Comparison of ENCODE assay signal across 9 cellular contexts in the genomic region with DNA sequence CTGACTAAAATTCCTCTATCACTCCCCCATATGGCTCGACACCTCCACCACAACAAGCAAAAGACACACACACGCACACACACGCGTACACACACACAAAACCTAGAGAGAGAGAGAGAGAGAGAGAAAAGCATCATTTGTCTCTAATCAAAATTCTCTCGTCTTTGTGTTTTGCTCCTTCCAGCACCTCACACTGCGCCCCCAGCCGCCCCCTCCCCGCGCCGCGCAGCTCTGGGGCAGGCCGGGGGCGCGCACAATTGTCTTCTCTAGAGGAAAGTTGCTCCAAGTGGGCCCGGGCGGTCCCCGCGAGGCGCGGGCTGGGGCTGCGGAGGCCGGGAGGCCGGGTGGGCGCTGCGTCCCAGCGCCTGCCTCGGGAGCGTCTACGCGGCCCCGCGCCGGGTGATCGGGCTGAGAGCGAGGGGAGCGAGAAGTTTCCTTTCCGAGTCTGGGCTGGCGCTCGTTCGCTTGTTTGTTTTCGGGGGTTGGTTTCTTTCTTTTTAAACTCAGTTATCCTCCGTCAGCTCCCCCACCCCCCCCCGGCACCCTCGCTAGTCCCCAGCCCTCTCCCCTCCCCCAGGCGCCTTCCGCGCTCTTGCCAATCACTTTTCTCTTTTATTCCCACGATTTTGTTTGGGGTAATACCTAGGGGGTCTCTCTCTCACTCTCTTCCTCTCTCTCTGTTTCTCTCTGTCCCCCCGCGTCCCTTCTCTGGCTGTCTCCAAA. TPM values are rescaled to one million over a fixed set of nuclear protein-coding genes. Genes with fewer than 3 reads are reported as not detected.
DNase-seq lines count a peak whose midpoint lies in the region; ATAC-seq and TF ChIP-seq lines count a peak whose summit lies in the region.
"Had no signal": no experiment of that assay in that cellular context is flagged by ENCODE, and none has a peak within 500 bp of the region (broad histone marks: within the 10 kb centered on the region; RNA-seq: fewer than 3 reads in every experiment).

No MANE protein-coding gene starts in this region.

- peaks cover 31% of the 10 kb centered on the region for H4K20me1 ChIP-seq in GM23338 (replicated peaks; ENCODE audit: insufficient read depth)
- H4K20me1 ChIP-seq in OCI-LY7 (ENCODE audit: insufficient read depth, low read length) = peaks cover 20% of the 10 kb centered on the region; the same call in 1 of the 2 replicates

- H3K36me3 ChIP-seq in GM23338 (ENCODE audit: insufficient read depth) = no peaks in the 10 kb centered on the region
- H3K36me3 ChIP-seq in OCI-LY7 (ENCODE audit: insufficient read depth, low read length) = no peaks in the 10 kb centered on the region
- H3K36me3 ChIP-seq in body of pancreas (replicated peaks in 1 of 2; ENCODE audit: insufficient read depth in 1 of 2, low read depth in 2 of 2) = no peaks in the 10 kb centered on the region

- ATAC-seq in GM23338 = peak; percentile 31
- ATAC-seq in body of pancreas = no peak
- no peak for ATAC-seq in GM18511 (IDR thresholded peaks at IDR 0.05; ENCODE audit: unreplicated experiment)

- H2AFZ ChIP-seq in GM23338 (peak overlapping the region; percentile 93), OCI-LY7 (ENCODE audit: low read length) (0 out of 2 replicates have a peak overlapping the region, but pooled peaks have one; percentile 20)

- H3K4me3 ChIP-seq in GM23338 (peak overlapping the region; percentile 75), OCI-LY7 (ENCODE audit: low read depth, low read length, poor library complexity, severe bottlenecking) (peak overlapping the region; percentile 83), body of pancreas (peak overlapping the region in 1 of 2 donors; percentile 41)

- TF ChIP-seq CTCF in GM23338 (conservative IDR thresholded peaks at IDR 0.05; ENCODE audit: low read depth in 2 of 2) = no peak
- 0 out of 2 replicates have a peak, but pooled peaks have one; percentile 11 for TF ChIP-seq CTCF in OCI-LY7 (conservative IDR thresholded peaks at IDR 0.05; ENCODE audit: low read length)
- TF ChIP-seq CTCF in body of pancreas (IDR thresholded peaks at IDR 0.05) = no peak

- peaks cover 59% of the 10 kb centered on the region for H3K27me3 Mint-ChIP-seq in GM23338 (ENCODE audit: insufficient read depth, low read depth, poor library complexity)

- H3K27ac ChIP-seq in GM23338 (ENCODE audit: low read depth) = no peak overlapping the region
- no peak overlapping the region for H3K27ac ChIP-seq in OCI-LY7 (ENCODE audit: low read depth, low read length, poor library complexity, severe bottlenecking)
- H3K27ac ChIP-seq in body of pancreas = peak overlapping the region in 3 of 4 donors; percentile 53 to 77 (median 71)
- H3K27ac ChIP-seq: VCaP had no signal

- H3K9me3 Mint-ChIP-seq in GM23338 = no peaks in the 10 kb centered on the region; the same call in 2 of the 3 replicates

- no peaks in the 10 kb centered on the region; the same call in 2 of the 3 replicates for H3K36me3 Mint-ChIP-seq in GM23338 (ENCODE audit: low read depth)

- 6 to 11% methylated on average over 23 to 49 of the region's 50 CpGs for WGBS in body of pancreas, 2 donors

- DNase-seq in GM23338 (ENCODE audit: low spot score) (peak; percentile 75), OCI-LY7 (ENCODE audit: low spot score) (peak; percentile 44), body of pancreas (peak in 1 of 4 donors; percentile 11), kidney tubule cell (ENCODE audit: low spot score) (peak; percentile 44), dedifferentiated amniotic fluid mesenchymal stem cell (ENCODE audit: extremely low spot score) (no peak), NCI-H1930 (lab: John Stamatoyannopoulos, UW) (no peak)
- peak; percentile 58 for DNase-seq in stimulated activated CD8-positive, alpha-beta memory T cell treated with anti-CD3 and anti-CD28 coated beads, Interleukin-4, amount 100 ng/mL, for 48 hours

- peaks cover 52% of the 10 kb centered on the region for H3K4me1 Mint-ChIP-seq in GM23338

- H3K9me3 ChIP-seq in OCI-LY7 (ENCODE audit: low read length) (no peaks in the 10 kb centered on the region), body of pancreas (no peaks in the 10 kb centered on the region)

- peaks cover 15% of the 10 kb centered on the region; the same call in 1 of the 2 replicates for H3F3A ChIP-seq in GM23338 (replicated peaks; ENCODE audit: low read depth)

- H3K27me3 ChIP-seq in GM23338 (ENCODE audit: insufficient read depth) = peaks cover 99% of the 10 kb centered on the region
- H3K27me3 ChIP-seq in body of pancreas = peaks cover 0 to 18% of the 10 kb centered on the region in 2 donors

- H3K27ac Mint-ChIP-seq in GM23338 = no peak overlapping the region

- TF ChIP-seq POLR2A in body of pancreas (IDR thresholded peaks at IDR 0.05) = no peak

- intact Hi-C loops in OCI-LY7 (cut with micrococcal nuclease; ENCODE audit: unreplicated experiment) (loop anchor here (5.0 to 10.0 kb wide), 2 partner anchors 529 to 896 kb away; no protein-coding TSS in a partner anchor), body of pancreas (cut with DNase I) (no loop called here)

- H3K4me1 ChIP-seq in GM23338 (ENCODE audit: insufficient read depth) (peaks cover 75% of the 10 kb centered on the region), OCI-LY7 (ENCODE audit: insufficient read depth, low read length, poor library complexity, severe bottlenecking) (peaks cover 36% of the 10 kb centered on the region), body of pancreas (peaks cover 21% of the 10 kb centered on the region)

- POLR2A ChIA-PET in OCI-LY7 (lab: Charles Lee) = no interaction called here

- peak overlapping the region; percentile 74 for H3K4me3 Mint-ChIP-seq in GM23338

- BruUV-seq in OCI-LY7 (replicated peaks; lab: Mats Ljungman, UMichigan) = no TSS peak

- CTCF ChIA-PET in OCI-LY7 (lab: Charles Lee; ENCODE audit: unreplicated experiment) = no interaction called here

- no peaks in the 10 kb centered on the region for H3K9me2 ChIP-seq in GM23338 (ENCODE audit: insufficient read depth)
- no peaks in the 10 kb centered on the region for H3K9me2 ChIP-seq in OCI-LY7 (ENCODE audit: insufficient read depth, low read length)

- H3K4me2 ChIP-seq in GM23338 (peak overlapping the region; percentile 96), OCI-LY7 (ENCODE audit: low read length) (peak overlapping the region; percentile 81)

- no peaks in the 10 kb centered on the region for H3K79me2 ChIP-seq in GM23338 (replicated peaks; ENCODE audit: insufficient read depth)
- H3K79me2 ChIP-seq in OCI-LY7 (ENCODE audit: insufficient read depth, low read depth, low read length) = no peaks in the 10 kb centered on the region

TF ChIP-seq in GM23338, 12 proteins besides CTCF, POLR2A, EP300 and RAD21 (continues in another document):
- TF ChIP-seq NANOG (IDR thresholded peaks at IDR 0.05; ENCODE audit: borderline replicate concordance) (no peak), POLR2AphosphoS5 (IDR thresholded peaks at IDR 0.05; ENCODE audit: low read depth) (no peak), STAT1 (IDR thresholded peaks at IDR 0.05; ENCODE audit: unreplicated experiment) (no peak), CREB1 (CRISPR knock-in tag; IDR thresholded peaks at IDR 0.05; ENCODE audit: low read depth) (no peak), ZNF331 (CRISPR knock-in tag; IDR thresholded peaks at IDR 0.05; ENCODE audit: low read depth) (no peak), EZH2 (IDR thresholded peaks at IDR 0.05; ENCODE audit: low read depth, unreplicated experiment) (peak; percentile 86), EZH2phosphoT487 (IDR thresholded peaks at IDR 0.05; ENCODE audit: unreplicated experiment) (peak; percentile 61)

RNA-seq across cellular contexts. Expression of a gene that starts 4.1 kb away (rescaled TPM):
- total RNA-seq in GM23338 (2014; rRNA removed; shearing (Covaris generic)) = 0.08 TPM in 1 of 2 replicates, not detected in the other
- polyA plus RNA-seq in GM23338 (2016; fragmentation: Nextera tagmentation; extraction: Ambion mirVana) = 0.07 and 0.45 TPM in 2 replicates
- total RNA-seq in OCI-LY7 (2014; rRNA removed; shearing (Covaris generic)) = 15.2 and 16.9 TPM in 2 replicates
- total RNA-seq in OCI-LY7 (2022) (4.0 and 5.1 TPM in 2 replicates), body of pancreas (10 to 100 TPM; 18.5 to 24.6 TPM)

Comparison
In these comparisons a context has a peak if more than half of its experiments do, and no peak if none do; other contexts are left out.
1. DNase-seq: peak in GM23338 (single experiment), OCI-LY7 (single experiment), kidney tubule cell (single experiment) and stimulated activated CD8-positive, alpha-beta memory T cell treated with anti-CD3 and anti-CD28 coated beads, Interleukin-4, amount 100 ng/mL, for 48 hours (single experiment); none in dedifferentiated amniotic fluid mesenchymal stem cell (single experiment) and NCI-H1930 (0 of 2).
2. H3K27ac ChIP-seq: peak in body of pancreas (3 of 4); none in GM23338 (single experiment) and OCI-LY7 (single experiment).